In genomic region chr1:234684854-234685253, GRCh38 we compare ENCODE assay signal across 17 cellular contexts.
DNase-seq lines count a peak whose midpoint lies in the region; ATAC-seq and TF ChIP-seq lines count a peak whose summit lies in the region.
"Had no signal": no experiment of that assay in that cellular context is flagged by ENCODE, and none has a peak within 500 bp of the region (broad histone marks: within the 10 kb centered on the region; RNA-seq: fewer than 3 reads in every experiment).

No MANE protein-coding gene starts in this region.

- no peaks in the 10 kb centered on the region for H3K36me3 Mint-ChIP-seq in Calu3 (ENCODE audit: insufficient read depth, unreplicated experiment)
- no peaks in the 10 kb centered on the region for H3K36me3 Mint-ChIP-seq in endodermal cell (ENCODE audit: low read depth)

- 94 to 99% (median 99%) methylated on average over 2 of the region's 2 CpGs for whole genome bisulfite sequencing in heart left ventricle, 4 donors
- 93 to 97% methylated on average over 2 of the region's 2 CpGs for WGBS in transverse colon (ENCODE audit: low coverage in 1 of 2), 2 donors
- WGBS in endodermal cell (ENCODE audit: insufficient coverage in 1 of 2, insufficient read length in 1 of 2), 2 experiments: no CpG with 5 or more reads among the region's 2 CpGs

- TF ChIP-seq POLR2A in heart left ventricle (IDR thresholded peaks at IDR 0.05) (no peak), transverse colon (IDR thresholded peaks at IDR 0.05) (no peak)

- H3K27ac Mint-ChIP-seq in Calu3 (ENCODE audit: unreplicated experiment) (no peak overlapping the region), endodermal cell (no peak overlapping the region)
- H3K27ac Mint-ChIP-seq: activated naive CD4-positive, alpha-beta T cell treated with anti-CD3 and anti-CD28 coated beads for 36 hours; CD4-positive, alpha-beta T cell; memory B cell; progenitor cell of endocrine pancreas had no signal

- DNase-seq in Right ventricle myocardium inferior (ENCODE audit: missing footprints): no peak
- no peak for DNase-seq in heart left ventricle
- DNase-seq in adipocyte (ENCODE audit: low read depth): peak; percentile 64
- peak; percentile 27 for DNase-seq in fibroblast of villous mesenchyme (ENCODE audit: low read depth)
- no peak for DNase-seq in transverse colon
- DNase-seq in Calu3: no peak
- no peak for DNase-seq in endodermal cell
- DNase-seq: activated naive CD4-positive, alpha-beta T cell treated with anti-CD3 and anti-CD28 coated beads for 36 hours; CD4-positive, alpha-beta T cell; DMS79; naive thymus-derived CD8-positive, alpha-beta T cell; RPMI8226 had no signal

- no peak for TF ChIP-seq CTCF in heart left ventricle (IDR thresholded peaks at IDR 0.05)
- TF ChIP-seq CTCF in fibroblast of villous mesenchyme (IDR thresholded peaks at IDR 0.05; ENCODE audit: insufficient read depth, low read depth, low read length): no peak
- TF ChIP-seq CTCF in transverse colon (IDR thresholded peaks at IDR 0.05): no peak
- no peak for TF ChIP-seq CTCF in Calu3 (IDR thresholded peaks at IDR 0.05; ENCODE audit: unreplicated experiment)
- no peak for TF ChIP-seq CTCF in endodermal cell (conservative IDR thresholded peaks at IDR 0.05)

- BruUV-seq in Calu3 (replicated peaks; lab: Mats Ljungman, UMichigan): no TSS peak

- peaks cover 0 to 20% (median 11%) of the 10 kb centered on the region in 12 donors for H3K4me1 ChIP-seq in heart left ventricle
- H3K4me1 ChIP-seq in adipocyte (ENCODE audit: control insufficient read depth, insufficient read depth, low read length): peaks cover 20% of the 10 kb centered on the region
- peaks cover 0 to 9% (median 5%) of the 10 kb centered on the region in 4 donors for H3K4me1 ChIP-seq in transverse colon
- no peaks in the 10 kb centered on the region for H3K4me1 ChIP-seq in endodermal cell (ENCODE audit: control insufficient read depth, insufficient read depth, low read length)

- ATAC-seq in Right ventricle myocardium inferior: peak; percentile 74
- ATAC-seq in heart left ventricle: no peak
- no peak for ATAC-seq in HG03521 (IDR thresholded peaks at IDR 0.05; ENCODE audit: unreplicated experiment)
- ATAC-seq: naive thymus-derived CD8-positive, alpha-beta T cell had no signal

- H3K27me3 ChIP-seq in heart left ventricle: no peaks in the 10 kb centered on the region
- no peaks in the 10 kb centered on the region for H3K27me3 ChIP-seq in adipocyte (replicated peaks; ENCODE audit: control insufficient read depth, insufficient read depth, low read length)
- no peaks in the 10 kb centered on the region for H3K27me3 ChIP-seq in transverse colon
- H3K27me3 ChIP-seq in endodermal cell (ENCODE audit: control insufficient read depth, insufficient read depth, low read length, poor library complexity, severe bottlenecking): no peaks in the 10 kb centered on the region
- H3K27me3 ChIP-seq: hepatocyte had no signal

- H3K9me3 Mint-ChIP-seq in Calu3 (ENCODE audit: low read depth, unreplicated experiment) (no peaks in the 10 kb centered on the region), endodermal cell (peaks cover 17% of the 10 kb centered on the region)

- intact Hi-C loops in Right ventricle myocardium inferior (cut with DNase I) (loop anchor here (5.0 kb wide), 1 partner anchor 73 kb away; the partner anchor contains the start of gene IRF2BP2), heart left ventricle (cut with DNase I) (loop anchor here in 1 of 10 donors (5.0 kb wide), 1 partner anchor 32 kb away; no protein-coding TSS in a partner anchor), transverse colon (cut with DNase I; ENCODE audit: low total_unique reads) (loop anchor here (10.0 kb wide), 1 partner anchor 70 kb away; the partner anchor contains the start of gene IRF2BP2), Calu3 (cut with micrococcal nuclease; ENCODE audit: unreplicated experiment) (no loop called here)

- H3K27me3 Mint-ChIP-seq in Calu3 (ENCODE audit: unreplicated experiment) (no peaks in the 10 kb centered on the region), endodermal cell (ENCODE audit: insufficient read depth) (no peaks in the 10 kb centered on the region)
- H3K27me3 Mint-ChIP-seq: CD4-positive, alpha-beta T cell; memory B cell; naive thymus-derived CD8-positive, alpha-beta T cell; progenitor cell of endocrine pancreas had no signal

- TF ChIP-seq EP300 in transverse colon (IDR thresholded peaks at IDR 0.05; ENCODE audit: low read depth): no peak

- no peak overlapping the region for H3K9ac ChIP-seq in adipocyte (ENCODE audit: low read length)
- H3K9ac ChIP-seq in endodermal cell (ENCODE audit: extremely low read depth, low read length, poor library complexity, severe bottlenecking): no peak overlapping the region

- H3K27ac ChIP-seq in heart left ventricle: peak overlapping the region in 5 of 12 donors; percentile 2 to 77 (median 62)
- peak overlapping the region in 3 of 4 donors; percentile 20 to 58 (median 32) for H3K27ac ChIP-seq in transverse colon
- no peak overlapping the region for H3K27ac ChIP-seq in endodermal cell (ENCODE audit: low read depth, low read length)
- H3K27ac ChIP-seq: hepatocyte had no signal

- no peak overlapping the region for H3K4me3 ChIP-seq in heart left ventricle
- no peak overlapping the region for H3K4me3 ChIP-seq in adipocyte (ENCODE audit: low read length)
- no peak overlapping the region for H3K4me3 ChIP-seq in fibroblast of villous mesenchyme (ENCODE audit: low read depth, low read length)
- no peak overlapping the region for H3K4me3 ChIP-seq in transverse colon
- H3K4me3 ChIP-seq in endodermal cell (ENCODE audit: low read length): no peak overlapping the region
- H3K4me3 ChIP-seq: hepatocyte, thoracic aorta had no signal

- CTCF ChIA-PET in Calu3 (lab: Charles Lee): interaction anchor here (1.4 kb wide), 1 partner anchor 73 kb away, joined by 3 read pairs; no protein-coding TSS in a partner anchor

- H3K4me1 Mint-ChIP-seq in Calu3 (ENCODE audit: low read depth, unreplicated experiment) (no peaks in the 10 kb centered on the region), endodermal cell (peaks cover 9% of the 10 kb centered on the region)
- H3K4me1 Mint-ChIP-seq: memory B cell; naive thymus-derived CD8-positive, alpha-beta T cell had no signal

- no peaks in the 10 kb centered on the region for H3K36me3 ChIP-seq in heart left ventricle
- H3K36me3 ChIP-seq in adipocyte (ENCODE audit: control insufficient read depth, insufficient read depth, low read length, severe bottlenecking): no peaks in the 10 kb centered on the region
- H3K36me3 ChIP-seq in transverse colon: no peaks in the 10 kb centered on the region
- H3K36me3 ChIP-seq in endodermal cell (ENCODE audit: control insufficient read depth, insufficient read depth, low read length): no peaks in the 10 kb centered on the region
- H3K36me3 ChIP-seq: thoracic aorta had no signal

- H3K4me3 Mint-ChIP-seq in Calu3 (ENCODE audit: low read depth, unreplicated experiment): no peak overlapping the region
- no peak overlapping the region for H3K4me3 Mint-ChIP-seq in endodermal cell
- H3K4me3 Mint-ChIP-seq: activated naive CD4-positive, alpha-beta T cell treated with anti-CD3 and anti-CD28 coated beads for 36 hours; CD4-positive, alpha-beta T cell; memory B cell; naive thymus-derived CD8-positive, alpha-beta T cell had no signal

- in situ Hi-C loops in transverse colon (cut with MboI; ENCODE audit: low pct_ligation_motif_present in 1 of 4, low pct_unique_long_range_greater_than_20kb in 1 of 4, low sequenced_read_pairs in 3 of 4): no loop called here

- peaks cover 0 to 12% (median 0%) of the 10 kb centered on the region in 12 donors for H3K9me3 ChIP-seq in heart left ventricle
- peaks cover 6% of the 10 kb centered on the region for H3K9me3 ChIP-seq in adipocyte (ENCODE audit: control insufficient read depth, low read length)
- peaks cover 0 to 8% of the 10 kb centered on the region in 2 donors for H3K9me3 ChIP-seq in transverse colon
- H3K9me3 ChIP-seq in endodermal cell (ENCODE audit: control insufficient read depth, low read length): peaks cover 22% of the 10 kb centered on the region
- H3K9me3 ChIP-seq: thoracic aorta had no signal

Comparison
In these comparisons a context has a peak if more than half of its experiments do, and no peak if none do; other contexts are left out.
1. DNase-seq: peak in adipocyte (single experiment) and fibroblast of villous mesenchyme (single experiment); none in Right ventricle myocardium inferior (single experiment), heart left ventricle (0 of 5), transverse colon (single experiment), Calu3 (single experiment) and endodermal cell (single experiment).